ENCODE assay signal across 8 cellular contexts in genomic region chr1:150066328-150066727, GRCh38. TPM values are rescaled to one million over a fixed set of nuclear protein-coding genes. Genes with fewer than 3 reads are reported as not detected.
DNase-seq lines count a peak whose midpoint lies in the region; ATAC-seq lines count a peak whose summit lies in the region.

No MANE protein-coding gene starts in this region.

- H3K27ac ChIP-seq in substantia nigra (ENCODE audit: low read depth, low read length, poor library complexity, severe bottlenecking) = peak overlapping the region; percentile 97

- H3K9me3 Mint-ChIP-seq in T-helper 2 cell treated with Interferon-gamma antibody and Interleukin-4, amounts not matched to agents 5 μg/mL and 100 μg/mL, for 36 hours = no peaks in the 10 kb centered on the region
- no peaks in the 10 kb centered on the region for H3K9me3 Mint-ChIP-seq in activated naive CD8-positive, alpha-beta T cell treated with anti-CD3 and anti-CD28 coated beads for 36 hours
- no peaks in the 10 kb centered on the region for H3K9me3 Mint-ChIP-seq in immature natural killer cell

- H3K27ac Mint-ChIP-seq in T-helper 2 cell treated with Interferon-gamma antibody and Interleukin-4, amounts not matched to agents 5 μg/mL and 100 μg/mL, for 36 hours = peak overlapping the region; percentile 71
- peak overlapping the region; percentile 98 for H3K27ac Mint-ChIP-seq in activated naive CD8-positive, alpha-beta T cell treated with anti-CD3 and anti-CD28 coated beads for 36 hours
- H3K27ac Mint-ChIP-seq in immature natural killer cell = peak overlapping the region; percentile 74 to 93 (median 90)

- ATAC-seq in HG02852 (IDR thresholded peaks at IDR 0.05; ENCODE audit: unreplicated experiment) = no peak

- H3K4me3 Mint-ChIP-seq in T-helper 2 cell treated with Interferon-gamma antibody and Interleukin-4, amounts not matched to agents 5 μg/mL and 100 μg/mL, for 36 hours = peak overlapping the region; percentile 96
- peak overlapping the region; percentile 92 for H3K4me3 Mint-ChIP-seq in activated naive CD8-positive, alpha-beta T cell treated with anti-CD3 and anti-CD28 coated beads for 36 hours
- H3K4me3 Mint-ChIP-seq in immature natural killer cell = peak overlapping the region; percentile 90 to 98 (median 96)

- no peaks in the 10 kb centered on the region for H3K27me3 Mint-ChIP-seq in T-helper 2 cell treated with Interferon-gamma antibody and Interleukin-4, amounts not matched to agents 5 μg/mL and 100 μg/mL, for 36 hours (ENCODE audit: low read depth)
- no peaks in the 10 kb centered on the region for H3K27me3 Mint-ChIP-seq in activated naive CD8-positive, alpha-beta T cell treated with anti-CD3 and anti-CD28 coated beads for 36 hours
- H3K27me3 Mint-ChIP-seq in immature natural killer cell (ENCODE audit: low read depth in 3 of 3) = peaks cover 0 to 2% (median 2%) of the 10 kb centered on the region in 3 donors

- peaks cover 8% of the 10 kb centered on the region for H3K36me3 Mint-ChIP-seq in T-helper 2 cell treated with Interferon-gamma antibody and Interleukin-4, amounts not matched to agents 5 μg/mL and 100 μg/mL, for 36 hours (ENCODE audit: low read depth)
- H3K36me3 Mint-ChIP-seq in activated naive CD8-positive, alpha-beta T cell treated with anti-CD3 and anti-CD28 coated beads for 36 hours = peaks cover 19% of the 10 kb centered on the region
- H3K36me3 Mint-ChIP-seq in immature natural killer cell = peaks cover 0 to 8% (median 0%) of the 10 kb centered on the region in 3 donors

- peaks cover 29% of the 10 kb centered on the region for H3K4me1 Mint-ChIP-seq in T-helper 2 cell treated with Interferon-gamma antibody and Interleukin-4, amounts not matched to agents 5 μg/mL and 100 μg/mL, for 36 hours (ENCODE audit: low read depth)
- H3K4me1 Mint-ChIP-seq in activated naive CD8-positive, alpha-beta T cell treated with anti-CD3 and anti-CD28 coated beads for 36 hours = peaks cover 31% of the 10 kb centered on the region
- peaks cover 34 to 39% of the 10 kb centered on the region in 2 donors for H3K4me1 Mint-ChIP-seq in immature natural killer cell

- no peak for DNase-seq in T-helper 2 cell treated with Interferon-gamma antibody and Interleukin-4, amounts not matched to agents 5 μg/mL and 100 μg/mL, for 36 hours (ENCODE audit: low spot score)
- no peak for DNase-seq in T-helper 2 cell
- no peak for DNase-seq in activated naive CD8-positive, alpha-beta T cell treated with anti-CD3 and anti-CD28 coated beads for 36 hours
- no peak for DNase-seq in immature natural killer cell
- DNase-seq in substantia nigra (lab: John Stamatoyannopoulos, UW) = no peak
- no peak for DNase-seq in NCI-H2227 treated with DMSO at 0.1 percent for 48 hours (lab: John Stamatoyannopoulos, UW)
- no peak for DNase-seq in NCI-H2196 treated with DMSO at 0.1 percent for 48 hours (lab: John Stamatoyannopoulos, UW; ENCODE audit: unreplicated experiment)

RNA-seq across cellular contexts. Expression of gene VPS45, which starts 1.2 kb away (rescaled TPM):
- 10 to 100 TPM; 22.9 to 23.0 TPM for total RNA-seq in activated naive CD8-positive, alpha-beta T cell treated with anti-CD3 and anti-CD28 coated beads for 36 hours
- polyA plus RNA-seq in immature natural killer cell = 10 to 100 TPM; 30.5 to 39.9 (median 35.1) TPM

RNA-seq across cellular contexts. Expression of gene OTUD7B, which starts 55.8 kb away (rescaled TPM):
- 10 to 100 TPM; 21.9 to 23.2 TPM for total RNA-seq in activated naive CD8-positive, alpha-beta T cell treated with anti-CD3 and anti-CD28 coated beads for 36 hours
- polyA plus RNA-seq in immature natural killer cell = 1 to 10 TPM in 1 of 3 donors, under 1 TPM in 2; 0.24 to 4.3 (median 0.54) TPM
